ENCODE assay signal across 1 cellular context in the genomic region with DNA sequence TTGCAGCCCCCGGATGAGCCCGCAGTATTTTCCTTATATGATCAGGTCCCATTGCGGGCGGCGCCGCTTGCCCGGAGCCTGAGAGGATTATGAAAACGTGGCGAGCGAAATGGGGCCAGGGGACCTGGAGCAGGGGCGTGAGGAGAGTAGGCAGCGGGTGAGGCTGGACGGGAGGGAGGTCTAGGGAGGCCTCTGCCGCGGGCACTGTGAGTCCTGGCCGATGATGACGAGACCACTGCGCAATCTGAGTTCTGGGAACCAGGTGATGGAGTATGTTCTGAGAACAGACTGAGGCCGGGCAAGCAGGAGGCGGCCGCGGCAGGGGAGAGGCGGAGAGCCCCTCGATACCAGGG.
TF ChIP-seq lines count a peak whose summit lies in the region.

No MANE protein-coding gene starts in this region.

TF ChIP-seq in SK-N-SH, 30 proteins besides CTCF, POLR2A, EP300 and RAD21 (continued from another document):
- TF ChIP-seq TEAD4 (IDR thresholded peaks at IDR 0.05; ENCODE audit: borderline replicate concordance, insufficient read depth) (no peak), RFX5 (IDR thresholded peaks at IDR 0.05; ENCODE audit: low read length) (no peak), YY1 (IDR thresholded peaks at IDR 0.05; ENCODE audit: low read depth) (0 out of 2 replicates have a peak, but pooled peaks have one; percentile 20)
TF ChIP-seq in SK-N-SH: peak in this region for 2.
